In genomic region chr19:47188507-47189033, GRCh38 we compare ENCODE assay signal across 10 cellular contexts. TPM values are rescaled to one million over a fixed set of nuclear protein-coding genes. Genes with fewer than 3 reads are reported as not detected.
DNase-seq lines count a peak whose midpoint lies in the region; ATAC-seq and TF ChIP-seq lines count a peak whose summit lies in the region.
"Had no signal": no experiment of that assay in that cellular context is flagged by ENCODE, and none has a peak within 500 bp of the region (broad histone marks: within the 10 kb centered on the region; RNA-seq: fewer than 3 reads in every experiment).

No MANE protein-coding gene starts in this region.

- no peak overlapping the region for H2BK15ac ChIP-seq in mesenchymal stem cell (ENCODE audit: low read depth, poor library complexity, severe bottlenecking)

- no peak for TF ChIP-seq CTCF in type B pancreatic cell (conservative IDR thresholded peaks at IDR 0.05)

- peaks cover 5 to 40% of the 10 kb centered on the region in 2 experiments for H3K36me3 ChIP-seq in mesenchymal stem cell (ENCODE audit: control insufficient read depth in 1 of 2, insufficient read depth in 2 of 2, low read depth in 1 of 2, low read length in 2 of 2)
- H3K36me3 ChIP-seq: ovary had no signal

- no peak overlapping the region for H3K4me3 ChIP-seq in mesenchymal stem cell (ENCODE audit: insufficient read depth in 1 of 2, low read depth in 1 of 2, low read length in 2 of 2)
- H3K4me3 ChIP-seq: MG63, ovary had no signal

- H3K18ac ChIP-seq in mesenchymal stem cell (ENCODE audit: low read depth in 1 of 2, low read length in 2 of 2) = no peak overlapping the region

- no peak for DNase-seq in activated T-cell treated with anti-CD3 and anti-CD28 coated beads, Interleukin-2, amount 50 U/mL, for 72 hours
- DNase-seq in activated T-cell treated with anti-CD3 and anti-CD28 coated beads, Interleukin-2, amount 50 U/mL, for 4 hours = no peak
- DNase-seq in mesenchymal stem cell (no peak), type B pancreatic cell (ENCODE audit: extremely low spot score, unreplicated experiment) (no peak), NCI-H1092 treated with DMSO at 0.1 percent for 48 hours (lab: John Stamatoyannopoulos, UW) (no peak)
- no peak for DNase-seq in stimulated activated naive B cell treated with anti-CD40 and anti-IgM and Interleukin-4, amounts not matched to agents 10 μg/mL and 1 μg/mL and 100 μg/mL, for 72 hours
- DNase-seq: MG63, ovary had no signal

- no peak for ATAC-seq in activated T-cell treated with anti-CD3 and anti-CD28 coated beads, Interleukin-2, amount 50 U/mL, for 72 hours (replicated peaks in 1 of 2)
- no peak for ATAC-seq in activated T-cell treated with anti-CD3 and anti-CD28 coated beads, Interleukin-2, amount 50 U/mL, for 4 hours
- no peak for ATAC-seq in activated T-helper 17 cell treated with anti-CD3 and anti-CD28 coated beads, Interleukin-2, amount 50 U/mL, for 72 hours (replicated peaks)
- ATAC-seq in stimulated activated naive B cell treated with anti-CD40 and anti-IgM and Interleukin-4, amounts not matched to agents 10 μg/mL and 1 μg/mL and 100 μg/mL, for 72 hours (replicated peaks) = no peak
- no peak for ATAC-seq in GM19397 (IDR thresholded peaks at IDR 0.05; ENCODE audit: unreplicated experiment)

- H3K14ac ChIP-seq in mesenchymal stem cell (ENCODE audit: low read length in 2 of 2) = peak overlapping the region in 1 of 2 experiments; percentile 7

- H3K9me3 ChIP-seq in mesenchymal stem cell (ENCODE audit: control insufficient read depth, low read length) = no peaks in the 10 kb centered on the region
- H3K9me3 ChIP-seq: MG63, ovary had no signal

- no peak overlapping the region for H4K91ac ChIP-seq in mesenchymal stem cell (ENCODE audit: low read length)

- H2AFZ ChIP-seq in mesenchymal stem cell (ENCODE audit: low read depth, low read length) = no peak overlapping the region

- H3K4me2 ChIP-seq in mesenchymal stem cell (ENCODE audit: low read length, poor library complexity, severe bottlenecking) = no peak overlapping the region

- H2BK12ac ChIP-seq in mesenchymal stem cell (ENCODE audit: low read length in 2 of 2) = peak overlapping the region in 1 of 2 experiments; percentile 80

- no peaks in the 10 kb centered on the region for H3K27me3 ChIP-seq in mesenchymal stem cell (ENCODE audit: control insufficient read depth in 1 of 2, insufficient read depth in 1 of 2, low read length in 2 of 2)
- H3K27me3 ChIP-seq: MG63, ovary had no signal

- no peaks in the 10 kb centered on the region for H3K9me3 Mint-ChIP-seq in activated T-cell treated with anti-CD3 and anti-CD28 coated beads, Interleukin-2, amount 50 U/mL, for 72 hours
- H3K9me3 Mint-ChIP-seq in activated T-cell treated with anti-CD3 and anti-CD28 coated beads, Interleukin-2, amount 50 U/mL, for 4 hours = no peaks in the 10 kb centered on the region
- H3K9me3 Mint-ChIP-seq in activated T-helper 17 cell treated with anti-CD3 and anti-CD28 coated beads, Interleukin-2, amount 50 U/mL, for 72 hours = no peaks in the 10 kb centered on the region
- no peaks in the 10 kb centered on the region for H3K9me3 Mint-ChIP-seq in type B pancreatic cell
- no peaks in the 10 kb centered on the region for H3K9me3 Mint-ChIP-seq in stimulated activated naive B cell treated with anti-CD40 and anti-IgM and Interleukin-4, amounts not matched to agents 10 μg/mL and 1 μg/mL and 100 μg/mL, for 72 hours

- peaks cover 24% of the 10 kb centered on the region for H3K4me1 ChIP-seq in mesenchymal stem cell (ENCODE audit: control insufficient read depth, insufficient read depth, low read depth, low read length)

- peak overlapping the region; percentile 77 for H3K27ac Mint-ChIP-seq in activated T-cell treated with anti-CD3 and anti-CD28 coated beads, Interleukin-2, amount 50 U/mL, for 72 hours
- peak overlapping the region; percentile 88 for H3K27ac Mint-ChIP-seq in activated T-helper 17 cell treated with anti-CD3 and anti-CD28 coated beads, Interleukin-2, amount 50 U/mL, for 72 hours
- H3K27ac Mint-ChIP-seq in type B pancreatic cell = peak overlapping the region; percentile 90
- no peak overlapping the region for H3K27ac Mint-ChIP-seq in stimulated activated naive B cell treated with anti-CD40 and anti-IgM and Interleukin-4, amounts not matched to agents 10 μg/mL and 1 μg/mL and 100 μg/mL, for 72 hours

- peaks cover 24% of the 10 kb centered on the region for H3K79me1 ChIP-seq in mesenchymal stem cell (replicated peaks; ENCODE audit: low read length, poor library complexity, severe bottlenecking)

- no peak overlapping the region for H2BK5ac ChIP-seq in mesenchymal stem cell (ENCODE audit: low read depth, low read length, poor library complexity, severe bottlenecking)

- no peak overlapping the region for H3K23ac ChIP-seq in mesenchymal stem cell (ENCODE audit: low read length in 2 of 2)

- H3K9ac ChIP-seq in mesenchymal stem cell (ENCODE audit: low read length) = no peak overlapping the region

- 94% methylated on average over 5 of the region's 5 CpGs for WGBS in mesenchymal stem cell

- H3K4me3 Mint-ChIP-seq in activated T-cell treated with anti-CD3 and anti-CD28 coated beads, Interleukin-2, amount 50 U/mL, for 72 hours = peak overlapping the region; percentile 77 to 79
- no peak overlapping the region for H3K4me3 Mint-ChIP-seq in activated T-cell treated with anti-CD3 and anti-CD28 coated beads, Interleukin-2, amount 50 U/mL, for 4 hours
- peak overlapping the region; percentile 77 for H3K4me3 Mint-ChIP-seq in activated T-helper 17 cell treated with anti-CD3 and anti-CD28 coated beads, Interleukin-2, amount 50 U/mL, for 72 hours
- H3K4me3 Mint-ChIP-seq in type B pancreatic cell = peak overlapping the region; percentile 27
- no peak overlapping the region for H3K4me3 Mint-ChIP-seq in stimulated activated naive B cell treated with anti-CD40 and anti-IgM and Interleukin-4, amounts not matched to agents 10 μg/mL and 1 μg/mL and 100 μg/mL, for 72 hours

- no peaks in the 10 kb centered on the region for H3K27me3 Mint-ChIP-seq in activated T-cell treated with anti-CD3 and anti-CD28 coated beads, Interleukin-2, amount 50 U/mL, for 72 hours (ENCODE audit: low read depth)
- no peaks in the 10 kb centered on the region for H3K27me3 Mint-ChIP-seq in activated T-cell treated with anti-CD3 and anti-CD28 coated beads, Interleukin-2, amount 50 U/mL, for 4 hours (ENCODE audit: low read depth)
- H3K27me3 Mint-ChIP-seq in activated T-helper 17 cell treated with anti-CD3 and anti-CD28 coated beads, Interleukin-2, amount 50 U/mL, for 72 hours = no peaks in the 10 kb centered on the region
- H3K27me3 Mint-ChIP-seq in type B pancreatic cell = no peaks in the 10 kb centered on the region
- H3K27me3 Mint-ChIP-seq in stimulated activated naive B cell treated with anti-CD40 and anti-IgM and Interleukin-4, amounts not matched to agents 10 μg/mL and 1 μg/mL and 100 μg/mL, for 72 hours = no peaks in the 10 kb centered on the region

- no peak overlapping the region for H4K8ac ChIP-seq in mesenchymal stem cell (ENCODE audit: low read length)

- no peak overlapping the region for H3K27ac ChIP-seq in mesenchymal stem cell (ENCODE audit: low read length, poor library complexity, severe bottlenecking)
- H3K27ac ChIP-seq: ovary had no signal

- H2BK120ac ChIP-seq in mesenchymal stem cell (ENCODE audit: low read depth, low read length) = no peak overlapping the region

- H2AK5ac ChIP-seq in mesenchymal stem cell (ENCODE audit: low read length, severe bottlenecking) = peak overlapping the region; percentile 55

- no peak overlapping the region for H3K4ac ChIP-seq in mesenchymal stem cell (ENCODE audit: low read depth in 1 of 2, low read length in 2 of 2)

- peaks cover 92% of the 10 kb centered on the region for H3K4me1 Mint-ChIP-seq in activated T-cell treated with anti-CD3 and anti-CD28 coated beads, Interleukin-2, amount 50 U/mL, for 72 hours (ENCODE audit: low read depth)
- H3K4me1 Mint-ChIP-seq in activated T-cell treated with anti-CD3 and anti-CD28 coated beads, Interleukin-2, amount 50 U/mL, for 4 hours (ENCODE audit: low read depth) = peaks cover 68% of the 10 kb centered on the region
- H3K4me1 Mint-ChIP-seq in activated T-helper 17 cell treated with anti-CD3 and anti-CD28 coated beads, Interleukin-2, amount 50 U/mL, for 72 hours = peaks cover 44% of the 10 kb centered on the region
- peaks cover 47% of the 10 kb centered on the region for H3K4me1 Mint-ChIP-seq in type B pancreatic cell (ENCODE audit: unreplicated experiment)
- peaks cover 0 to 9% of the 10 kb centered on the region in 2 donors for H3K4me1 Mint-ChIP-seq in stimulated activated naive B cell treated with anti-CD40 and anti-IgM and Interleukin-4, amounts not matched to agents 10 μg/mL and 1 μg/mL and 100 μg/mL, for 72 hours

- H3K36me3 Mint-ChIP-seq in activated T-cell treated with anti-CD3 and anti-CD28 coated beads, Interleukin-2, amount 50 U/mL, for 72 hours (ENCODE audit: insufficient read depth in 2 of 2) = peaks cover 25 to 40% of the 10 kb centered on the region in 2 donors
- H3K36me3 Mint-ChIP-seq in activated T-cell treated with anti-CD3 and anti-CD28 coated beads, Interleukin-2, amount 50 U/mL, for 4 hours (ENCODE audit: insufficient read depth) = peaks cover 20% of the 10 kb centered on the region
- peaks cover 80% of the 10 kb centered on the region for H3K36me3 Mint-ChIP-seq in activated T-helper 17 cell treated with anti-CD3 and anti-CD28 coated beads, Interleukin-2, amount 50 U/mL, for 72 hours (ENCODE audit: low read depth)
- peaks cover 4% of the 10 kb centered on the region for H3K36me3 Mint-ChIP-seq in type B pancreatic cell
- peaks cover 26 to 46% of the 10 kb centered on the region in 2 donors for H3K36me3 Mint-ChIP-seq in stimulated activated naive B cell treated with anti-CD40 and anti-IgM and Interleukin-4, amounts not matched to agents 10 μg/mL and 1 μg/mL and 100 μg/mL, for 72 hours

RNA-seq across cellular contexts. Expression of gene BBC3, which starts 42.4 kb away (rescaled TPM):
- total RNA-seq in activated T-cell treated with anti-CD3 and anti-CD28 coated beads, Interleukin-2, amount 50 U/mL, for 72 hours = 10 to 100 TPM; 41.4 to 59.2 TPM
- 1 to 10 TPM; 4.4 to 6.0 (median 5.7) TPM for total RNA-seq in activated T-cell treated with anti-CD3 and anti-CD28 coated beads, Interleukin-2, amount 50 U/mL, for 4 hours
- 10 to 100 TPM; 18.7 to 41.9 TPM for total RNA-seq in activated T-helper 17 cell treated with anti-CD3 and anti-CD28 coated beads, Interleukin-2, amount 50 U/mL, for 72 hours
- 7.2 TPM for polyA plus RNA-seq in mesenchymal stem cell (2013, experiment 1 of 2)
- polyA plus RNA-seq in mesenchymal stem cell (2013, experiment 2 of 2) = 7.0 TPM
- 14.8 and 36.2 TPM in 2 replicates for total RNA-seq in type B pancreatic cell (ENCODE audit: low replicate concordance)

RNA-seq across cellular contexts. Expression of gene SAE1, which starts 57.9 kb away (rescaled TPM):
- 100 to 1,000 TPM; 232 to 254 TPM for total RNA-seq in activated T-cell treated with anti-CD3 and anti-CD28 coated beads, Interleukin-2, amount 50 U/mL, for 72 hours
- 100 to 1,000 TPM in 1 of 3 donors, 10 to 100 TPM in 2; 90.0 to 112 (median 99.3) TPM for total RNA-seq in activated T-cell treated with anti-CD3 and anti-CD28 coated beads, Interleukin-2, amount 50 U/mL, for 4 hours
- total RNA-seq in activated T-helper 17 cell treated with anti-CD3 and anti-CD28 coated beads, Interleukin-2, amount 50 U/mL, for 72 hours = 100 to 1,000 TPM; 151 to 184 TPM
- 133 TPM for polyA plus RNA-seq in mesenchymal stem cell (2013, experiment 1 of 2)
- polyA plus RNA-seq in mesenchymal stem cell (2013, experiment 2 of 2) = 135 TPM
- total RNA-seq in type B pancreatic cell (ENCODE audit: low replicate concordance) = 102 and 155 TPM in 2 replicates

Comparison
In these comparisons a context has a peak if more than half of its experiments do, and no peak if none do; other contexts are left out.
1. H3K4me3 Mint-ChIP-seq: peak in activated T-cell treated with anti-CD3 and anti-CD28 coated beads, Interleukin-2, amount 50 U/mL, for 72 hours (2 of 2), activated T-helper 17 cell treated with anti-CD3 and anti-CD28 coated beads, Interleukin-2, amount 50 U/mL, for 72 hours (single experiment) and type B pancreatic cell (single experiment); none in activated T-cell treated with anti-CD3 and anti-CD28 coated beads, Interleukin-2, amount 50 U/mL, for 4 hours (single experiment) and stimulated activated naive B cell treated with anti-CD40 and anti-IgM and Interleukin-4, amounts not matched to agents 10 μg/mL and 1 μg/mL and 100 μg/mL, for 72 hours (0 of 2).